Comparison of ENCODE assay signal across 8 cellular contexts in genomic region chr1:108199231-108199657, GRCh38. TPM values are rescaled to one million over a fixed set of nuclear protein-coding genes. Genes with fewer than 3 reads are reported as not detected.
DNase-seq lines count a peak whose midpoint lies in the region; ATAC-seq and TF ChIP-seq lines count a peak whose summit lies in the region.

No MANE protein-coding gene starts in this region.

- ATAC-seq in HG03354 (IDR thresholded peaks at IDR 0.05; ENCODE audit: poor library complexity, severe bottlenecking, unreplicated experiment): no peak

- H2AFZ ChIP-seq in hepatocyte: peak overlapping the region; percentile 100

- peaks cover 46% of the 10 kb centered on the region for H3K4me1 ChIP-seq in adipocyte (ENCODE audit: control insufficient read depth, insufficient read depth, low read length)
- H3K4me1 ChIP-seq in hepatocyte (ENCODE audit: insufficient read depth): no peaks in the 10 kb centered on the region

- H3K27ac ChIP-seq in hepatocyte: peak overlapping the region; percentile 100

- H3K9me3 ChIP-seq in adipocyte (ENCODE audit: control insufficient read depth, low read length): no peaks in the 10 kb centered on the region
- peaks cover 4% of the 10 kb centered on the region for H3K9me3 ChIP-seq in hepatocyte (ENCODE audit: low read depth)

- H3K4me2 ChIP-seq in hepatocyte: peak overlapping the region; percentile 78

- DNase-seq in GM04503 (ENCODE audit: low read depth): peak; percentile 17
- peak; percentile 26 for DNase-seq in NB4 (ENCODE audit: low read depth)
- DNase-seq in adipocyte (ENCODE audit: low read depth): peak; percentile 72
- DNase-seq in hepatocyte (ENCODE audit: low spot score): peak; percentile 35
- DNase-seq in renal cortical epithelial cell (ENCODE audit: low read depth): peak; percentile 84
- DNase-seq in amniotic stem cell (lab: John Stamatoyannopoulos, UW): no peak
- no peak for DNase-seq in stimulated activated CD4-positive, alpha-beta T cell treated with anti-CD3 and anti-CD28 coated beads, Interleukin-2, amount 100 ng/mL, for 24 hours

- H3K9me2 ChIP-seq in hepatocyte (replicated peaks; ENCODE audit: insufficient read depth): no peaks in the 10 kb centered on the region

- peak overlapping the region; percentile 99 for H3K9ac ChIP-seq in adipocyte (ENCODE audit: low read length)

- H3K36me3 ChIP-seq in adipocyte (ENCODE audit: control insufficient read depth, insufficient read depth, low read length, severe bottlenecking) (peaks cover 20% of the 10 kb centered on the region), hepatocyte (replicated peaks; ENCODE audit: insufficient read depth, low read depth) (no peaks in the 10 kb centered on the region)

- TF ChIP-seq CTCF in NB4 (IDR thresholded peaks at IDR 0.05; ENCODE audit: low read depth, low read length) (no peak), hepatocyte (IDR thresholded peaks at IDR 0.05; ENCODE audit: poor library complexity) (no peak)

- no peaks in the 10 kb centered on the region for H4K20me1 ChIP-seq in hepatocyte (ENCODE audit: insufficient read depth, poor library complexity, severe bottlenecking)

- TF ChIP-seq POLR2A in NB4 (IDR thresholded peaks at IDR 0.05; ENCODE audit: extremely low read depth, insufficient read length): no peak

- H3K27me3 ChIP-seq in adipocyte (replicated peaks; ENCODE audit: control insufficient read depth, insufficient read depth, low read length): no peaks in the 10 kb centered on the region
- H3K27me3 ChIP-seq in hepatocyte: no peaks in the 10 kb centered on the region

- H3K4me3 ChIP-seq in NB4 (ENCODE audit: low read depth, low read length) (peak overlapping the region; percentile 71), adipocyte (ENCODE audit: low read length) (peak overlapping the region; percentile 98), hepatocyte (peak overlapping the region; percentile 88)

- 8% methylated on average over 9 of the region's 9 CpGs for WGBS in hepatocyte (ENCODE audit: low lambda C conversion rate, missing lambda C conversion rate)

- H3K79me2 ChIP-seq in hepatocyte: peaks cover 57% of the 10 kb centered on the region

RNA-seq across cellular contexts. Expression of gene SLC25A24, which starts 0.9 kb away (rescaled TPM):
- total RNA-seq in hepatocyte: 54.5 and 69.2 TPM in 2 replicates
- polyA plus RNA-seq in hepatocyte: 27.4 and 32.5 TPM in 2 replicates
- 67.5 and 105 TPM in 2 replicates for total RNA-seq in renal cortical epithelial cell

RNA-seq across cellular contexts. Expression of gene NBPF4, which starts 44.6 kb away (rescaled TPM):
- total RNA-seq in hepatocyte (not detected in 2 replicates), renal cortical epithelial cell (not detected in 2 replicates)
- polyA plus RNA-seq in hepatocyte: not detected in 2 replicates

Comparison
In these comparisons a context has a peak if more than half of its experiments do, and no peak if none do; other contexts are left out.
1. DNase-seq: peak in GM04503 (single experiment), NB4 (single experiment), adipocyte (single experiment), hepatocyte (single experiment) and renal cortical epithelial cell (single experiment); none in amniotic stem cell (single experiment) and stimulated activated CD4-positive, alpha-beta T cell treated with anti-CD3 and anti-CD28 coated beads, Interleukin-2, amount 100 ng/mL, for 24 hours (0 of 2).
2. Peak in every context shown above with its lines, with median percentiles within 50 percentile points of each other: H3K4me3 ChIP-seq.